ENCODE assay signal across 8 cellular contexts in genomic region chr19:56507446-56508281, GRCh38.
A peak's percentile ranks its signal among the peaks of the same experiment; 100 is the strongest.
DNase-seq lines count a peak whose midpoint lies in the region; ATAC-seq lines count a peak whose summit lies in the region.

ZNF471 (plus strand) TSS chr19:56507855; CDS start chr19:56511572, 3,717 bp downstream.

- H3K27ac ChIP-seq in epithelial cell of prostate = peak within 1 kb of the TSS; percentile 85

- peak; percentile 74 for ATAC-seq in GM21360 (IDR thresholded peaks at IDR 0.05; ENCODE audit: unreplicated experiment)
- ATAC-seq in GM21390 (IDR thresholded peaks at IDR 0.05; ENCODE audit: unreplicated experiment) = no peak
- no peak for ATAC-seq in HG02884 (IDR thresholded peaks at IDR 0.05; ENCODE audit: unreplicated experiment)

- DNase-seq in NCI-H526 (lab: John Stamatoyannopoulos, UW) (peak; percentile 97 to 99), activated T-cell treated with anti-CD3 and anti-CD28 coated beads for 1 hour (ENCODE audit: low read depth) (peak; percentile 67), epithelial cell of prostate (ENCODE audit: low read depth, low spot score) (peak; percentile 90), midbrain (lab: John Stamatoyannopoulos, UW) (peak; percentile 99)
- peak; percentile 75 to 76 for DNase-seq in stimulated activated CD8-positive, alpha-beta memory T cell treated with anti-CD3 and anti-CD28 coated beads, Interleukin-15, amount 100 ng/mL, for 4 hours (ENCODE audit: low read depth in 2 of 2)
